Comparison of ENCODE assay signal across 15 cellular contexts in genomic region chr12:132838464-132839080, GRCh38. TPM values are rescaled to one million over a fixed set of nuclear protein-coding genes. Genes with fewer than 3 reads are reported as not detected.
DNase-seq lines count a peak whose midpoint lies in the region; ATAC-seq and TF ChIP-seq lines count a peak whose summit lies in the region.
"Had no signal": no experiment of that assay in that cellular context is flagged by ENCODE, and none has a peak within 500 bp of the region (broad histone marks: within the 10 kb centered on the region; RNA-seq: fewer than 3 reads in every experiment).

No MANE protein-coding gene starts in this region.

- H3K9me3 ChIP-seq in HEK293 (ENCODE audit: control insufficient read depth, insufficient read depth, low read depth, low read length) (no peaks in the 10 kb centered on the region), adipocyte (ENCODE audit: control insufficient read depth, low read length) (no peaks in the 10 kb centered on the region), right cardiac atrium (ENCODE audit: control insufficient read depth, low read length) (no peaks in the 10 kb centered on the region)

- H3K27me3 ChIP-seq in adipocyte (replicated peaks; ENCODE audit: control insufficient read depth, insufficient read depth, low read length) (no peaks in the 10 kb centered on the region), right cardiac atrium (ENCODE audit: control insufficient read depth, insufficient read depth) (no peaks in the 10 kb centered on the region)

- H3K27ac ChIP-seq in HEK293 (ENCODE audit: extremely low read depth, low read depth, low read length), result no peak overlapping the region
- H3K27ac ChIP-seq in right cardiac atrium (ENCODE audit: low read length), result no peak overlapping the region

- H3K36me3 ChIP-seq in HEK293 (ENCODE audit: control insufficient read depth in 2 of 2, insufficient read depth in 1 of 2, low read length in 2 of 2), result peaks cover 4 to 67% of the 10 kb centered on the region in 2 experiments; a peak in 2 of 3 replicates
- peaks cover 48% of the 10 kb centered on the region for H3K36me3 ChIP-seq in adipocyte (ENCODE audit: control insufficient read depth, insufficient read depth, low read length, severe bottlenecking)

- H3K4me1 ChIP-seq in HEK293 (ENCODE audit: control insufficient read depth, insufficient read depth, low read length) (no peaks in the 10 kb centered on the region), adipocyte (ENCODE audit: control insufficient read depth, insufficient read depth, low read length) (peaks cover 19% of the 10 kb centered on the region), right cardiac atrium (ENCODE audit: control insufficient read depth, insufficient read depth, low read length) (no peaks in the 10 kb centered on the region)

- WGBS in right cardiac atrium, result 74% methylated on average over 16 of the region's 16 CpGs

- no peak for TF ChIP-seq POLR2A in erythroblast (IDR thresholded peaks at IDR 0.05; ENCODE audit: low read length)

- no peak for TF ChIP-seq CTCF in HEK293 (tag by site-specific recombination; IDR thresholded peaks at IDR 0.05)

- H3K4me3 ChIP-seq in HEK293 (ENCODE audit: low read depth, low read length), result no peak overlapping the region
- H3K4me3 ChIP-seq in adipocyte (ENCODE audit: low read length), result no peak overlapping the region
- H3K4me3 ChIP-seq in right cardiac atrium (ENCODE audit: low read length), result no peak overlapping the region

- H3K4me3 Mint-ChIP-seq in stimulated activated memory B cell treated with anti-CD40 and anti-IgM and Interleukin-4, amounts not matched to agents 10 μg/mL and 1 μg/mL and 100 μg/mL, for 72 hours, result no peak overlapping the region
- H3K4me3 Mint-ChIP-seq in activated CD4-positive, alpha-beta memory T cell treated with anti-CD3 and anti-CD28 coated beads for 36 hours, result no peak overlapping the region
- H3K4me3 Mint-ChIP-seq: activated T-helper 17 cell treated with anti-CD3 and anti-CD28 coated beads, Interleukin-2, amount 50 U/mL, for 72 hours; CD8-positive, alpha-beta memory T cell had no signal

- H3K36me3 Mint-ChIP-seq in stimulated activated memory B cell treated with anti-CD40 and anti-IgM and Interleukin-4, amounts not matched to agents 10 μg/mL and 1 μg/mL and 100 μg/mL, for 72 hours, result peaks cover 69% of the 10 kb centered on the region
- H3K36me3 Mint-ChIP-seq in activated CD4-positive, alpha-beta memory T cell treated with anti-CD3 and anti-CD28 coated beads for 36 hours, result peaks cover 23% of the 10 kb centered on the region

- no peaks in the 10 kb centered on the region for H3K27me3 Mint-ChIP-seq in stimulated activated memory B cell treated with anti-CD40 and anti-IgM and Interleukin-4, amounts not matched to agents 10 μg/mL and 1 μg/mL and 100 μg/mL, for 72 hours
- H3K27me3 Mint-ChIP-seq in activated CD4-positive, alpha-beta memory T cell treated with anti-CD3 and anti-CD28 coated beads for 36 hours, result no peaks in the 10 kb centered on the region
- H3K27me3 Mint-ChIP-seq: activated T-helper 17 cell treated with anti-CD3 and anti-CD28 coated beads, Interleukin-2, amount 50 U/mL, for 72 hours; CD8-positive, alpha-beta memory T cell; progenitor cell of endocrine pancreas had no signal

- intact Hi-C loops in right cardiac atrium (cut with DNase I), result no loop called here
- intact Hi-C loops in activated CD4-positive, alpha-beta memory T cell treated with anti-CD3 and anti-CD28 coated beads for 36 hours (cut with micrococcal nuclease), result no loop called here

- H3K9me3 Mint-ChIP-seq in stimulated activated memory B cell treated with anti-CD40 and anti-IgM and Interleukin-4, amounts not matched to agents 10 μg/mL and 1 μg/mL and 100 μg/mL, for 72 hours, result peaks cover 3% of the 10 kb centered on the region
- H3K9me3 Mint-ChIP-seq in activated CD4-positive, alpha-beta memory T cell treated with anti-CD3 and anti-CD28 coated beads for 36 hours, result no peaks in the 10 kb centered on the region
- H3K9me3 Mint-ChIP-seq: activated T-helper 17 cell treated with anti-CD3 and anti-CD28 coated beads, Interleukin-2, amount 50 U/mL, for 72 hours; CD8-positive, alpha-beta memory T cell had no signal

- DNase-seq in adipocyte (ENCODE audit: low read depth) (no peak), right cardiac atrium (peak in 1 of 3 donors; percentile 62), erythroblast (lab: John Stamatoyannopoulos, UW) (no peak), midbrain (lab: John Stamatoyannopoulos, UW) (no peak)
- no peak for DNase-seq in activated CD4-positive, alpha-beta memory T cell treated with anti-CD3 and anti-CD28 coated beads for 36 hours
- DNase-seq: CD8-positive, alpha-beta memory T cell; effector CD8-positive, alpha-beta T cell; GDM1; NCI-H1930; NCI-H748 treated with DMSO at 0.1 percent for 48 hours; T1000 had no signal

- no peaks in the 10 kb centered on the region for H3K4me1 Mint-ChIP-seq in stimulated activated memory B cell treated with anti-CD40 and anti-IgM and Interleukin-4, amounts not matched to agents 10 μg/mL and 1 μg/mL and 100 μg/mL, for 72 hours
- peaks cover 26% of the 10 kb centered on the region for H3K4me1 Mint-ChIP-seq in activated CD4-positive, alpha-beta memory T cell treated with anti-CD3 and anti-CD28 coated beads for 36 hours (ENCODE audit: low read depth)

- POLR2A ChIA-PET in HEK293 (lab: Yijun Ruan, JAX), result no interaction called here
- POLR2A ChIA-PET in activated CD4-positive, alpha-beta memory T cell treated with anti-CD3 and anti-CD28 coated beads for 36 hours (lab: Charles Lee), result interaction anchor here (0.6 to 0.9 kb wide), 2 partner anchors 17 to 83 kb away, joined by 3 read pairs; no protein-coding TSS in a partner anchor

- H3K9ac ChIP-seq in adipocyte (ENCODE audit: low read length), result peak overlapping the region; percentile 74

- ATAC-seq in right cardiac atrium, result peak; percentile 10 to 44
- ATAC-seq in stimulated activated memory B cell treated with anti-CD40 and anti-IgM and Interleukin-4, amounts not matched to agents 10 μg/mL and 1 μg/mL and 100 μg/mL, for 72 hours, result no peak
- ATAC-seq: activated T-helper 17 cell treated with anti-CD3 and anti-CD28 coated beads, Interleukin-2, amount 50 U/mL, for 72 hours had no signal

- CTCF ChIA-PET in HEK293 (lab: Yijun Ruan, JAX), result no interaction called here
- CTCF ChIA-PET in activated CD4-positive, alpha-beta memory T cell treated with anti-CD3 and anti-CD28 coated beads for 36 hours (lab: Charles Lee), result no interaction called here

- peak overlapping the region; percentile 20 for H3K27ac Mint-ChIP-seq in stimulated activated memory B cell treated with anti-CD40 and anti-IgM and Interleukin-4, amounts not matched to agents 10 μg/mL and 1 μg/mL and 100 μg/mL, for 72 hours
- no peak overlapping the region for H3K27ac Mint-ChIP-seq in activated CD4-positive, alpha-beta memory T cell treated with anti-CD3 and anti-CD28 coated beads for 36 hours
- H3K27ac Mint-ChIP-seq: activated T-helper 17 cell treated with anti-CD3 and anti-CD28 coated beads, Interleukin-2, amount 50 U/mL, for 72 hours; progenitor cell of endocrine pancreas had no signal

TF ChIP-seq in HEK293, 187 proteins besides CTCF, POLR2A, EP300 and RAD21:
- 0 out of 2 replicates have a peak, but pooled peaks have one; percentile 32 for TF ChIP-seq ZNF600 (tag by site-specific recombination; IDR thresholded peaks at IDR 0.05)
- TF ChIP-seq ZNF791 (tag by site-specific recombination; IDR thresholded peaks at IDR 0.05), result no peak

RNA-seq across cellular contexts. Expression of gene GOLGA3, which starts 9.9 kb away (rescaled TPM):
- 10 to 100 TPM; 28.0 to 49.8 (median 37.2) TPM for total RNA-seq in right cardiac atrium
- polyA plus RNA-seq in right cardiac atrium, result 14.6 TPM
- total RNA-seq in activated CD4-positive, alpha-beta memory T cell treated with anti-CD3 and anti-CD28 coated beads for 36 hours, result 10 to 100 TPM; 41.7 to 44.2 TPM

RNA-seq across cellular contexts. Expression of gene CHFR, which starts 48.8 kb away (rescaled TPM):
- 10 to 100 TPM; 15.3 to 27.6 (median 17.5) TPM for total RNA-seq in right cardiac atrium
- 12.5 TPM for polyA plus RNA-seq in right cardiac atrium
- total RNA-seq in activated CD4-positive, alpha-beta memory T cell treated with anti-CD3 and anti-CD28 coated beads for 36 hours, result 10 to 100 TPM; 41.2 to 42.9 TPM
